Comparison of ENCODE assay signal across 9 cellular contexts in the genomic region with DNA sequence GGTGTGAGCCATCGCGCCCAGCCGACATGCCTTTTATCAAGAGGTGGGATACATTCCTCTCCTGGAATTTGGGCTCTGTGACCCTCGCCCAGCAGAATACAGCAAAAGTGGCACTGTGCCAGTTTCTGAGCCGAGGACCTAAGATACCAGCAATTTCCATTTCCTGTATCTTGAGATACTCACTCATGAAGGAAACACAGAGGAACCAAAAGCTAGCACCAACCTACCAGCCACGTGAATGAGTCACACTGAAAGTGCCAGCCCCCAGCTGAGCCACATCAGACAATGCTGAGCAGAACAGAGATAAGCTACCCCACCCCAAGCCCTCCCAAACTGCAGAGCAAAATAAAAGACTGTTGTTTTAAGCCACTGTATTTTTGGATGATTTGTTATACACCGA. TPM values are rescaled to one million over a fixed set of nuclear protein-coding genes. Genes with fewer than 3 reads are reported as not detected.
DNase-seq lines count a peak whose midpoint lies in the region; FAIRE-seq and TF ChIP-seq lines count a peak whose summit lies in the region.
"Had no signal": no experiment of that assay in that cellular context is flagged by ENCODE, and none has a peak within 500 bp of the region (broad histone marks: within the 10 kb centered on the region; RNA-seq: fewer than 3 reads in every experiment).

No MANE protein-coding gene starts in this region.

- H3K36me3 ChIP-seq in MG63, result peaks cover 4% of the 10 kb centered on the region

- no peak overlapping the region for H3K4me3 ChIP-seq in MG63

- DNase-seq in GDM1 (lab: John Stamatoyannopoulos, UW) (peak; percentile 34), H54 (ENCODE audit: insufficient read length, low spot score) (peak; percentile 75), MG63 (peak; percentile 67), foreskin melanocyte (peak; percentile 28), NCI-H510A (lab: John Stamatoyannopoulos, UW) (no peak), DMS79 (lab: John Stamatoyannopoulos, UW) (no peak)
- peak; percentile 24 to 62 (median 41) for DNase-seq in activated CD8-positive, alpha-beta memory T cell treated with anti-CD3 and anti-CD28 coated beads for 48 hours (ENCODE audit: low read depth in 2 of 3, low spot score in 2 of 3)
- DNase-seq in stimulated activated CD8-positive, alpha-beta memory T cell treated with anti-CD3 and anti-CD28 coated beads, Interleukin-15, amount 100 ng/mL, for 24 hours (ENCODE audit: low read depth), result peak; percentile 16
- DNase-seq: naive B cell had no signal

- FAIRE-seq in H54 (lab: Jason Lieb, UNC), result peak; percentile 100

- no peaks in the 10 kb centered on the region for H3K9me3 ChIP-seq in MG63

- no peak for TF ChIP-seq POLR2A in H54 (IDR thresholded peaks at IDR 0.05; ENCODE audit: low read depth, low read length)

- no peaks in the 10 kb centered on the region for H3K27me3 ChIP-seq in MG63

RNA-seq across cellular contexts. Expression of a gene that starts 56.3 kb away (rescaled TPM):
- total RNA-seq in MG63 (2014; rRNA removed; shearing (Covaris generic); ENCODE audit: low replicate concordance), result 27.1 and 30.4 TPM in 2 replicates

Comparison
In these comparisons a context has a peak if more than half of its experiments do, and no peak if none do; other contexts are left out.
1. DNase-seq: peak in GDM1 (single experiment), H54 (single experiment), MG63 (single experiment), activated CD8-positive, alpha-beta memory T cell treated with anti-CD3 and anti-CD28 coated beads for 48 hours (3 of 3), foreskin melanocyte (single experiment) and stimulated activated CD8-positive, alpha-beta memory T cell treated with anti-CD3 and anti-CD28 coated beads, Interleukin-15, amount 100 ng/mL, for 24 hours (single experiment); none in NCI-H510A (single experiment) and DMS79 (single experiment).